8 cellular contexts compared by ENCODE assay signal in the genomic region with DNA sequence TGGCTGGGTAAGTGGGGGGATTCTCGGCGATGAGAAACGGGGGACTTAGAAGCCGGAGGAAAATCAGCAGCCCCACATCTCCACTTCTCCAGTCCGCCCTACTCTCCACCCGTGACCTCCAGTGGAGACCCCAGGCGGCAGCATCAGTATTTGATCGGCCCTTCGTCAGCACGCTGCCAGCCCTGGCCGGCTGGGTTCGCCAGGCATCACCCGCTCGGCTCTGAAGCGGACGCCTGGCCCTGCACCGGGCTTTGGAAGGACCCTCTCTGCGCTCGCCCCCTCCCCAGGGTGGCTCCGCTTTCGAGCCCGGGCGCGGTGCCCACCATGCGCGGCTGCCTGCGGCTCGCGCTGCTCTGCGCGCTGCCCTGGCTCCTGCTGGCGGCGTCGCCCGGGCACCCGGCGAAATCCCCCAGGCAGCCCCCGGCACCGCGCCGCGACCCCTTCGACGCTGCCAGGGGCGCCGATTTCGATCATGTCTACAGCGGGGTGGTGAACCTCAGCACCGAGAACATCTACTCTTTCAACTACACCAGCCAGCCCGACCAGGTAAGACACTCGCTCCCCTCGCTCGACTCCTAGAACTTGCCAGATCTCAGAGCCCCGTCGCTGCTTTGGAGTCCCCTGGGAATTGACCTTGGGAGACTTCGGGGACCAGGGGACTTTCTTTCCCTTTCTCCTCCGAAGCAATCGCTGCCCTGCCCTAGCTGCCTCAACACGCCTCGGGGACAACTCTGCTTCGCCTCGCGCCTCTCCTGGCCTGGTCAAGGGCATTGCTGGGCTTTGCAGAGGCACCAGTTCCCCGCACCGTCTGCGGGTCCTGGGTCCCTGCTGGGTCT. TPM values are rescaled to one million over a fixed set of nuclear protein-coding genes. Genes with fewer than 3 reads are reported as not detected.
DNase-seq lines count a peak whose midpoint lies in the region; ATAC-seq, FAIRE-seq and TF ChIP-seq lines count a peak whose summit lies in the region.

No MANE protein-coding gene starts in this region.

- in situ Hi-C loops in transverse colon (cut with MboI; ENCODE audit: low pct_ligation_motif_present in 1 of 4, low pct_unique_long_range_greater_than_20kb in 1 of 4, low sequenced_read_pairs in 3 of 4), result no loop called here

- H3K4me3 ChIP-seq in epithelial cell of esophagus (ENCODE audit: low read length), result peak overlapping the region; percentile 61
- peak overlapping the region; percentile 32 to 96 (median 76) for H3K4me3 ChIP-seq in transverse colon

- intact Hi-C loops in natural killer cell (cut with micrococcal nuclease) (loop anchor here (1.0 to 5.0 kb wide), 7 partner anchors 18 to 214 kb away; a partner anchor contains a TSS), transverse colon (cut with DNase I; ENCODE audit: low total_unique reads) (no loop called here)

- no peaks in the 10 kb centered on the region for H3K36me3 ChIP-seq in transverse colon

- TF ChIP-seq POLR2A in transverse colon (IDR thresholded peaks at IDR 0.05) (no peak), H54 (IDR thresholded peaks at IDR 0.05; ENCODE audit: low read depth, low read length) (no peak)

- H3K9me3 ChIP-seq in transverse colon, result no peaks in the 10 kb centered on the region

- peaks cover 54% of the 10 kb centered on the region for H3K4me1 Mint-ChIP-seq in activated CD8-positive, alpha-beta T cell treated with anti-CD3 and anti-CD28 coated beads, Interleukin-2, amount 10 ng/mL, durations not matched to agents 7 days and 5 days (ENCODE audit: low read depth)
- peaks cover 59 to 63% of the 10 kb centered on the region in 2 donors for H3K4me1 Mint-ChIP-seq in natural killer cell

- H3K4me3 Mint-ChIP-seq in activated CD8-positive, alpha-beta T cell treated with anti-CD3 and anti-CD28 coated beads, Interleukin-2, amount 10 ng/mL, durations not matched to agents 7 days and 5 days, result peak overlapping the region; percentile 92
- peak overlapping the region; percentile 97 for H3K4me3 Mint-ChIP-seq in natural killer cell

- peak; percentile 36 for DNase-seq in COR-L47 (lab: John Stamatoyannopoulos, UW)
- peak; percentile 63 for DNase-seq in activated CD8-positive, alpha-beta T cell treated with anti-CD3 and anti-CD28 coated beads, Interleukin-2, amount 10 ng/mL, durations not matched to agents 7 days and 5 days
- DNase-seq in epithelial cell of esophagus (ENCODE audit: low read depth), result peak; percentile 9
- peak; percentile 42 for DNase-seq in natural killer cell
- DNase-seq in transverse colon, result peak; percentile 46
- DNase-seq in H54 (ENCODE audit: insufficient read length, low spot score), result no peak

- POLR2A ChIA-PET in activated CD8-positive, alpha-beta T cell treated with anti-CD3 and anti-CD28 coated beads, Interleukin-2, amount 10 ng/mL, durations not matched to agents 7 days and 5 days (lab: Charles Lee), result interaction anchor here (0.6 to 1.0 kb wide), 5 partner anchors 10 to 22 kb away, joined by 3 to 14 read pairs (median 3); a partner anchor contains a TSS

- TF ChIP-seq EP300 in Ishikawa (IDR thresholded peaks at IDR 0.05; ENCODE audit: borderline replicate concordance) (no peak), transverse colon (IDR thresholded peaks at IDR 0.05; ENCODE audit: low read depth) (no peak)

- H3K27me3 Mint-ChIP-seq in activated CD8-positive, alpha-beta T cell treated with anti-CD3 and anti-CD28 coated beads, Interleukin-2, amount 10 ng/mL, durations not matched to agents 7 days and 5 days (ENCODE audit: low read depth), result no peaks in the 10 kb centered on the region
- peaks cover 4 to 5% of the 10 kb centered on the region in 2 donors for H3K27me3 Mint-ChIP-seq in natural killer cell (ENCODE audit: low read depth in 2 of 2)

- H3K27ac Mint-ChIP-seq in activated CD8-positive, alpha-beta T cell treated with anti-CD3 and anti-CD28 coated beads, Interleukin-2, amount 10 ng/mL, durations not matched to agents 7 days and 5 days, result peak overlapping the region; percentile 98
- H3K27ac Mint-ChIP-seq in natural killer cell, result peak overlapping the region; percentile 98 to 100

- H3K27me3 ChIP-seq in transverse colon, result peaks cover 13% of the 10 kb centered on the region

- CTCF ChIA-PET in activated CD8-positive, alpha-beta T cell treated with anti-CD3 and anti-CD28 coated beads, Interleukin-2, amount 10 ng/mL, durations not matched to agents 7 days and 5 days (lab: Charles Lee), result interaction anchor here (0.7 to 1.9 kb wide), 3 partner anchors 17 to 102 kb away, joined by 3 to 12 read pairs (median 10); a partner anchor contains a TSS

- H3K27ac ChIP-seq in transverse colon, result peak overlapping the region; percentile 79 to 95 (median 86)

- FAIRE-seq in H54 (lab: Jason Lieb, UNC), result no peak

- ATAC-seq in GM21360 (IDR thresholded peaks at IDR 0.05; ENCODE audit: unreplicated experiment), result peak; percentile 40
- peak; percentile 62 for ATAC-seq in activated CD8-positive, alpha-beta T cell treated with anti-CD3 and anti-CD28 coated beads, Interleukin-2, amount 10 ng/mL, durations not matched to agents 7 days and 5 days
- ATAC-seq in natural killer cell, result peak; percentile 41 to 65 (median 61)

- TF ChIP-seq CTCF in epithelial cell of esophagus (IDR thresholded peaks at IDR 0.05; ENCODE audit: insufficient read depth, low read depth, low read length, missing control alignments), result no peak
- TF ChIP-seq CTCF in natural killer cell (IDR thresholded peaks at IDR 0.05), result no peak
- no peak for TF ChIP-seq CTCF in transverse colon (IDR thresholded peaks at IDR 0.05)

- H3K36me3 Mint-ChIP-seq in activated CD8-positive, alpha-beta T cell treated with anti-CD3 and anti-CD28 coated beads, Interleukin-2, amount 10 ng/mL, durations not matched to agents 7 days and 5 days (ENCODE audit: low read depth), result peaks cover 33% of the 10 kb centered on the region
- H3K36me3 Mint-ChIP-seq in natural killer cell, result no peaks in the 10 kb centered on the region

- WGBS in transverse colon (ENCODE audit: low coverage in 1 of 2), 2 donors, result 0% methylated on average over 2 to 38 of the region's 66 CpGs

- TF ChIP-seq RAD21 in Ishikawa (IDR thresholded peaks at IDR 0.05; ENCODE audit: low read depth), result no peak

- no peaks in the 10 kb centered on the region for H3K9me3 Mint-ChIP-seq in activated CD8-positive, alpha-beta T cell treated with anti-CD3 and anti-CD28 coated beads, Interleukin-2, amount 10 ng/mL, durations not matched to agents 7 days and 5 days (ENCODE audit: insufficient read depth)
- H3K9me3 Mint-ChIP-seq in natural killer cell, result no peaks in the 10 kb centered on the region

- H3K4me1 ChIP-seq in transverse colon, result peaks cover 3 to 51% (median 13%) of the 10 kb centered on the region in 4 donors

TF ChIP-seq in Ishikawa, 13 proteins besides CTCF, POLR2A, EP300 and RAD21:
- TF ChIP-seq TAF1 (IDR thresholded peaks at IDR 0.05; ENCODE audit: low read depth), result no peak
- peak; percentile 93 for TF ChIP-seq ZBTB7A (IDR thresholded peaks at IDR 0.05; ENCODE audit: low read depth)

RNA-seq across cellular contexts. Expression of a gene that starts 0.6 kb away (rescaled TPM):
- 10 to 100 TPM; 34.8 to 35.0 TPM for total RNA-seq in activated CD8-positive, alpha-beta T cell treated with anti-CD3 and anti-CD28 coated beads, Interleukin-2, amount 10 ng/mL, durations not matched to agents 7 days and 5 days
- 100 to 1,000 TPM in 2 of 3 donors, 10 to 100 TPM in 1; 86.9 to 136 (median 101) TPM for total RNA-seq in natural killer cell
- 100 to 1,000 TPM in 1 of 4 donors, 10 to 100 TPM in 3; 35.6 to 134 (median 83.4) TPM for total RNA-seq in transverse colon

RNA-seq across cellular contexts. Expression of a gene that starts 18.0 kb away (rescaled TPM):
- total RNA-seq in activated CD8-positive, alpha-beta T cell treated with anti-CD3 and anti-CD28 coated beads, Interleukin-2, amount 10 ng/mL, durations not matched to agents 7 days and 5 days, result 10 to 100 TPM; 15.3 to 16.6 TPM
- total RNA-seq in natural killer cell (10 to 100 TPM in 2 of 3 donors, 1 to 10 TPM in 1; 8.6 to 14.7 (median 14.2) TPM), transverse colon (10 to 100 TPM in 3 of 4 donors, 1 to 10 TPM in 1; 2.6 to 34.0 (median 19.9) TPM)
